1 cellular context compared by ENCODE assay signal in the genomic region with DNA sequence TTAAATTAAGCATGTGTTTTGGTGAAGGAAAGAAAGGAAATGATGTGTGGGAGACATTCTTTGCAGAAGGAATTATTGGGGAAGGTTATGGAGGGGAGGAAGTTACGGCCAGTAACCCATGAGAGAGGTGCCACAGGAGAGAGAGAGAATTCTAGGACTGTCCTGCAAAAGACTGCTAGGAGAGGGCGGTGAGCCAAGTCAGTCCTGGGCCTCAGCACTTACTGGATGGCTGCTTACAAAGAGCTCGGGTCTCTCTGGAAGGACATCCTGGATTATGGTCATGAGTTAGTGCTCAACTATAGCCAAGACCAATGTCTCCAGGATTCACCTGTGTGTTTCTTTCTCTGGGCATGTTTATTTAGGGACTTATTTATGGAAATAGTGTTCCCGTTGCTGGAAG.
TF ChIP-seq lines count a peak whose summit lies in the region.

No MANE protein-coding gene starts in this region.

TF ChIP-seq in HepG2, 621 proteins besides CTCF, POLR2A, EP300 and RAD21 (continued from another document):
- TF ChIP-seq LRRFIP1 (CRISPR knock-in tag; conservative IDR thresholded peaks at IDR 0.05) = no peak
- TF ChIP-seq FLYWCH1 (CRISPR knock-in tag; IDR thresholded peaks at IDR 0.05) = no peak
- TF ChIP-seq ZNF12 (CRISPR knock-in tag; IDR thresholded peaks at IDR 0.05) = no peak
- TF ChIP-seq ZNF430 (CRISPR knock-in tag; IDR thresholded peaks at IDR 0.05) = no peak
- TF ChIP-seq ZNF569 (CRISPR knock-in tag; IDR thresholded peaks at IDR 0.05; ENCODE audit: borderline replicate concordance) = no peak
- no peak for TF ChIP-seq PPARG (CRISPR knock-in tag; conservative IDR thresholded peaks at IDR 0.05)
TF ChIP-seq in HepG2: peak in this region for 0.
